Comparison of ENCODE assay signal across 8 cellular contexts in the genomic region with DNA sequence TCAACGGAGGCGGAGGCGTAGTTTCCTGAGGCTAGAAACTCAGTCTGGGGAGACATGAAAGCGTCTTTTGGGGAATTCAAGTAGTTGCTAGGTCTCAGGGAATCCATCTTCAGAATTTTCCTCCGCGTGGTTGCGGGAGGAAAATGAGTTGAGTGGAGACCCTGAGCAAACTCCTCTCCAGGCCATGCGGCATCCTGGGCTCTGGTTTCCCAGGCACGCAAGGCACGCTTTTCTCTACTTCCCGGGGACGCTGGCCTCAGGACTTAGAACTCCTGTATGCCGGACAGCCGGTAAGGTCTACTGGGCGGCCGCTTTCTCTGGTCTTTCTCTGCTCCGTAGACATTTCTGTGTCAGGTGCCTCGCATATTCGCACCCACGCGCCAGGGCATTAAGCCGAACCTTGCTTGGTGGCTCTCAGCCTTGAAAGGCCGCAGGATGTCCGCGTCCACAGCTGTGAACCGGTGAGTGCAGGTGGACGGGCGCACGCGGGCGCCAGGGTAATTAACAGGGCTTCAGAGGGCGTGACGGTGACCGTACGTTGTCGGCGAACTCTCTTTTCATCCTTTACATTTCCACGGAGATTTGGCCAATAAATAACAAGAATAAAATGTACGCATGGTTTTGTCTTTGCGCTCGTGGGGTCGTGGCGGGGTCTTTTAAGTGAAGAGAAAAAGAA. TPM values are rescaled to one million over a fixed set of nuclear protein-coding genes. Genes with fewer than 3 reads are reported as not detected.
DNase-seq lines count a peak whose midpoint lies in the region; ATAC-seq and TF ChIP-seq lines count a peak whose summit lies in the region.

No MANE protein-coding gene starts in this region.

- H3K9ac ChIP-seq in subcutaneous abdominal adipose tissue (ENCODE audit: low read length in 5 of 5), result no peak overlapping the region

- H3K4me1 ChIP-seq in subcutaneous abdominal adipose tissue (ENCODE audit: control insufficient read depth in 5 of 5, insufficient read depth in 5 of 5, low read length in 5 of 5), result peaks cover 0 to 20% (median 18%) of the 10 kb centered on the region in 5 donors
- peaks cover 0 to 10% of the 10 kb centered on the region in 2 donors for H3K4me1 ChIP-seq in uterus

- H3K36me3 Mint-ChIP-seq in activated CD4-positive, alpha-beta T cell treated with anti-CD3 and anti-CD28 coated beads for 36 hours (ENCODE audit: low read depth), result no peaks in the 10 kb centered on the region
- H3K36me3 Mint-ChIP-seq in activated T-helper 2 cell treated with anti-CD3 and anti-CD28 coated beads, Interferon-gamma antibody, Interleukin-2, Interleukin-4, amounts not matched to agents 10 μg/mL and 5 μg/mL and 100 μg/mL, durations not matched to agents 14 hours and 24 hours and 36 hours (ENCODE audit: low read depth), result no peaks in the 10 kb centered on the region

- peak overlapping the region; percentile 54 to 80 (median 68) for H3K4me3 ChIP-seq in subcutaneous abdominal adipose tissue (ENCODE audit: low read depth in 1 of 5, low read length in 5 of 5)
- H3K4me3 ChIP-seq in uterus, result peak overlapping the region in 1 of 2 donors; percentile 31

- H3K36me3 ChIP-seq in subcutaneous abdominal adipose tissue (ENCODE audit: control insufficient read depth in 5 of 5, insufficient read depth in 5 of 5, low read length in 5 of 5) (no peaks in the 10 kb centered on the region), uterus (no peaks in the 10 kb centered on the region)

- peak; percentile 15 for DNase-seq in activated CD4-positive, alpha-beta T cell treated with anti-CD3 and anti-CD28 coated beads for 36 hours
- no peak for DNase-seq in activated CD4-positive, alpha-beta T cell treated with anti-CD3 and anti-CD28 coated beads for 4 hours
- DNase-seq in activated T-helper 2 cell treated with anti-CD3 and anti-CD28 coated beads, Interferon-gamma antibody, Interleukin-2, Interleukin-4, amounts not matched to agents 10 μg/mL and 5 μg/mL and 100 μg/mL, durations not matched to agents 14 hours and 24 hours and 36 hours (ENCODE audit: low spot score), result no peak
- DNase-seq in iPS-NIHi11 (ENCODE audit: low spot score), result peak; percentile 35
- no peak for DNase-seq in GM03348 (ENCODE audit: low spot score)
- DNase-seq in uterus, result no peak

- peaks cover 29% of the 10 kb centered on the region for H3K4me1 Mint-ChIP-seq in activated CD4-positive, alpha-beta T cell treated with anti-CD3 and anti-CD28 coated beads for 36 hours
- H3K4me1 Mint-ChIP-seq in activated T-helper 2 cell treated with anti-CD3 and anti-CD28 coated beads, Interferon-gamma antibody, Interleukin-2, Interleukin-4, amounts not matched to agents 10 μg/mL and 5 μg/mL and 100 μg/mL, durations not matched to agents 14 hours and 24 hours and 36 hours (ENCODE audit: low read depth), result peaks cover 23% of the 10 kb centered on the region

- H3K27me3 ChIP-seq in subcutaneous abdominal adipose tissue (ENCODE audit: control insufficient read depth in 5 of 5, insufficient read depth in 4 of 5, low read length in 5 of 5) (peaks cover 28 to 50% (median 37%) of the 10 kb centered on the region in 5 donors), uterus (peaks cover 3 to 30% of the 10 kb centered on the region in 2 donors)

- no peak for TF ChIP-seq POLR2A in uterus (IDR thresholded peaks at IDR 0.05)

- TF ChIP-seq CTCF in uterus (IDR thresholded peaks at IDR 0.05), result no peak

- H3K9me3 ChIP-seq in subcutaneous abdominal adipose tissue (ENCODE audit: control insufficient read depth in 5 of 5, low read length in 5 of 5), result no peaks in the 10 kb centered on the region
- no peaks in the 10 kb centered on the region for H3K9me3 ChIP-seq in uterus

- H3K27ac ChIP-seq in subcutaneous abdominal adipose tissue (ENCODE audit: low read depth, low read length), result no peak overlapping the region
- no peak overlapping the region for H3K27ac ChIP-seq in uterus

- intact Hi-C loops in activated CD4-positive, alpha-beta T cell treated with anti-CD3 and anti-CD28 coated beads for 36 hours (cut with DNase I, micrococcal nuclease), result loop anchor here in 1 of 2 experiments (2.0 kb wide), 1 partner anchor 26 kb away; no protein-coding TSS in a partner anchor
- intact Hi-C loops in activated T-helper 2 cell treated with anti-CD3 and anti-CD28 coated beads, Interferon-gamma antibody, Interleukin-2, Interleukin-4, amounts not matched to agents 10 μg/mL and 5 μg/mL and 100 μg/mL, durations not matched to agents 14 hours and 24 hours and 36 hours (cut with micrococcal nuclease), result loop anchor here (2.0 to 5.0 kb wide), 2 partner anchors 24 to 434 kb away; partner anchors contain the start of gene ADRA2A
- intact Hi-C loops in uterus (cut with DNase I; ENCODE audit: low total_unique reads), result no loop called here

- H3K27me3 Mint-ChIP-seq in activated CD4-positive, alpha-beta T cell treated with anti-CD3 and anti-CD28 coated beads for 36 hours, result peaks cover 44% of the 10 kb centered on the region
- peaks cover 65% of the 10 kb centered on the region for H3K27me3 Mint-ChIP-seq in activated T-helper 2 cell treated with anti-CD3 and anti-CD28 coated beads, Interferon-gamma antibody, Interleukin-2, Interleukin-4, amounts not matched to agents 10 μg/mL and 5 μg/mL and 100 μg/mL, durations not matched to agents 14 hours and 24 hours and 36 hours (ENCODE audit: low read depth)

- no peaks in the 10 kb centered on the region for H3K9me3 Mint-ChIP-seq in activated CD4-positive, alpha-beta T cell treated with anti-CD3 and anti-CD28 coated beads for 36 hours (ENCODE audit: low read depth)
- no peaks in the 10 kb centered on the region for H3K9me3 Mint-ChIP-seq in activated T-helper 2 cell treated with anti-CD3 and anti-CD28 coated beads, Interferon-gamma antibody, Interleukin-2, Interleukin-4, amounts not matched to agents 10 μg/mL and 5 μg/mL and 100 μg/mL, durations not matched to agents 14 hours and 24 hours and 36 hours

- H3K4me3 Mint-ChIP-seq in activated CD4-positive, alpha-beta T cell treated with anti-CD3 and anti-CD28 coated beads for 36 hours, result peak overlapping the region; percentile 73
- peak overlapping the region; percentile 75 for H3K4me3 Mint-ChIP-seq in activated T-helper 2 cell treated with anti-CD3 and anti-CD28 coated beads, Interferon-gamma antibody, Interleukin-2, Interleukin-4, amounts not matched to agents 10 μg/mL and 5 μg/mL and 100 μg/mL, durations not matched to agents 14 hours and 24 hours and 36 hours (ENCODE audit: low read depth)

- ATAC-seq in activated CD4-positive, alpha-beta T cell treated with anti-CD3 and anti-CD28 coated beads for 36 hours, result no peak
- ATAC-seq in GM18873 (IDR thresholded peaks at IDR 0.05; ENCODE audit: low FRiP score, unreplicated experiment), result no peak

- CTCF ChIA-PET in activated CD4-positive, alpha-beta T cell treated with anti-CD3 and anti-CD28 coated beads for 36 hours (lab: Charles Lee), result interaction anchor here (1.0 to 2.7 kb wide), 2 partner anchors 29 to 615 kb away, joined by 3 to 13 read pairs; no protein-coding TSS in a partner anchor

- POLR2A ChIA-PET in activated CD4-positive, alpha-beta T cell treated with anti-CD3 and anti-CD28 coated beads for 36 hours (lab: Charles Lee), result no interaction called here

- H3K27ac Mint-ChIP-seq in activated CD4-positive, alpha-beta T cell treated with anti-CD3 and anti-CD28 coated beads for 36 hours, result peak overlapping the region; percentile 52
- H3K27ac Mint-ChIP-seq in activated T-helper 2 cell treated with anti-CD3 and anti-CD28 coated beads, Interferon-gamma antibody, Interleukin-2, Interleukin-4, amounts not matched to agents 10 μg/mL and 5 μg/mL and 100 μg/mL, durations not matched to agents 14 hours and 24 hours and 36 hours, result no peak overlapping the region

RNA-seq across cellular contexts. Expression of gene RBM20, which starts 1.0 kb away (rescaled TPM):
- under 1 TPM; 0.05 to 0.40 TPM for total RNA-seq in activated CD4-positive, alpha-beta T cell treated with anti-CD3 and anti-CD28 coated beads for 36 hours
- total RNA-seq in activated T-helper 2 cell treated with anti-CD3 and anti-CD28 coated beads, Interferon-gamma antibody, Interleukin-2, Interleukin-4, amounts not matched to agents 10 μg/mL and 5 μg/mL and 100 μg/mL, durations not matched to agents 14 hours and 24 hours and 36 hours, result 0.02 TPM in 1 of 2 replicates, not detected in the other
- 1 to 10 TPM in 3 of 4 donors, under 1 TPM in 1; 0.88 to 3.8 (median 1.9) TPM for total RNA-seq in uterus

Comparison
In these comparisons a context has a peak if more than half of its experiments do, and no peak if none do; other contexts are left out.
1. DNase-seq: peak in activated CD4-positive, alpha-beta T cell treated with anti-CD3 and anti-CD28 coated beads for 36 hours (single experiment) and iPS-NIHi11 (single experiment); none in activated CD4-positive, alpha-beta T cell treated with anti-CD3 and anti-CD28 coated beads for 4 hours (0 of 2), activated T-helper 2 cell treated with anti-CD3 and anti-CD28 coated beads, Interferon-gamma antibody, Interleukin-2, Interleukin-4, amounts not matched to agents 10 μg/mL and 5 μg/mL and 100 μg/mL, durations not matched to agents 14 hours and 24 hours and 36 hours (single experiment), GM03348 (single experiment) and uterus (0 of 2).